8 cellular contexts compared by ENCODE assay signal in the genomic region with DNA sequence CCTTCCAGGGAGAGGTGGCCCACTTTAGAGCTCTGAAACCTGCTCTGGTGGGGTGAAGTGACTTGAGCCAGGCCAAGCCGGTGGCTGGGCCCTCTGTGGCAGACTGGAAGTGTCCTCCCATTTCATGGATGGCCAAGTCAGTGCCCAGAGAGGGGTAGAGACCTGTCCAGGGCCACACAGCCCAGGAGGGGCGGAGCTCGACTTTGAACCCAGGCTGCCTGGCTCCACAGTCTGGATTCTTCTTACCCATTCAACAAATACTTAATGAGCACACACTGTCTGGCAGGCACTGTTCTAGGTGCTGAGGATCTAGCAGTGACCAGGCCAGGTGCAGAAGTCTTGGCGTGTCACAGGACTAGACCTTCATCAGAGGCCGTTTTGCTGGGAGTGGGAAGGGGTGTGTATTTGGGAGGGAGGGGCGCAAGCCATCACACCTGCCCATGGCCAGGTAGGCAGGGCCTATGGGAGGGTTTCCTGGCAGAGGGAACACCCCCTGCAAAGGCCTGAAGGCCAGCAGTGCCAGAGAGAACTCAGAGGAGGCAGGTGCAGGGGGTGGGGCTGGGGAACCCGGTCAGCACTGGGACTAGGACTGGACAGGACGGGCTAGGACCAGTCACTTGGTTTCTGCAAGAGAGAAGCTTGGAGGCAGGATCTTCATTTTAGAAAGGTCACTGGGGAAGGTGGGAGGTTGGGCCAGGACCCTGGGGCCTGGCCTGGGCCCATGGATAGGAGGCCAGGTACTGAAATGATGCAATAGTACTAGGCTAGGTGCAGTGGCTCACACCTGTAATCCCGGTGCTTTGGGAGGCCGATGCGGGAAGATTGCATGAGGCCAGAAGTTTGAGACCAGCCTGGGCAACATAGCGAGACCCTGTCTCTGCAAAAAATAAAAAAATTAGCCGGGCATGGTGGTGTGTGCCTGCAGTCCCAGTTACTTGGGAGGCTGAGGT. TPM values are rescaled to one million over a fixed set of nuclear protein-coding genes. Genes with fewer than 3 reads are reported as not detected.
A peak's percentile ranks its signal among the peaks of the same experiment; 100 is the strongest.
DNase-seq lines count a peak whose midpoint lies in the region; ATAC-seq and TF ChIP-seq lines count a peak whose summit lies in the region.

No MANE protein-coding gene starts in this region.

- H3K4me3 Mint-ChIP-seq in activated naive CD4-positive, alpha-beta T cell treated with anti-CD3 and anti-CD28 coated beads, Interleukin-2, amount 50 U/mL, for 24 hours, result no peak overlapping the region
- no peak overlapping the region for H3K4me3 Mint-ChIP-seq in brain
- no peak overlapping the region for H3K4me3 Mint-ChIP-seq in mesothelial cell of epicardium

- TF ChIP-seq EP300 in upper lobe of left lung (IDR thresholded peaks at IDR 0.05), result peak in 1 of 4 donors; percentile 52

- 81 to 88% methylated on average over 11 to 13 of the region's 13 CpGs for WGBS in upper lobe of left lung, 2 donors

- H3K4me3 ChIP-seq in upper lobe of left lung, result peak overlapping the region in 1 of 4 donors; percentile 3

- no peaks in the 10 kb centered on the region for H3K27me3 ChIP-seq in upper lobe of left lung

- peak overlapping the region; percentile 73 for H3K27ac Mint-ChIP-seq in activated naive CD4-positive, alpha-beta T cell treated with anti-CD3 and anti-CD28 coated beads, Interleukin-2, amount 50 U/mL, for 24 hours
- H3K27ac Mint-ChIP-seq in brain, result peak overlapping the region in 4 of 5 experiments; percentile 22 to 83 (median 57)
- peak overlapping the region; percentile 59 for H3K27ac Mint-ChIP-seq in mesothelial cell of epicardium

- peak in 1 of 4 donors; percentile 64 for TF ChIP-seq POLR2A in upper lobe of left lung (IDR thresholded peaks at IDR 0.05)

- peak overlapping the region; percentile 81 to 93 (median 90) for H3K27ac ChIP-seq in upper lobe of left lung

- no peaks in the 10 kb centered on the region for H3K36me3 ChIP-seq in upper lobe of left lung

- ATAC-seq in upper lobe of left lung (ENCODE audit: low FRiP score in 2 of 2), result peak; percentile 23 to 27
- no peak for ATAC-seq in GM18502 (IDR thresholded peaks at IDR 0.05; ENCODE audit: poor library complexity, unreplicated experiment)

- no peaks in the 10 kb centered on the region for H3K36me3 Mint-ChIP-seq in activated naive CD4-positive, alpha-beta T cell treated with anti-CD3 and anti-CD28 coated beads, Interleukin-2, amount 50 U/mL, for 24 hours
- H3K36me3 Mint-ChIP-seq in brain (peaks cover 10% of the 10 kb centered on the region), mesothelial cell of epicardium (no peaks in the 10 kb centered on the region)

- H3K4me1 ChIP-seq in upper lobe of left lung, result peaks cover 74 to 98% (median 78%) of the 10 kb centered on the region in 4 donors

- H3K4me1 Mint-ChIP-seq in activated naive CD4-positive, alpha-beta T cell treated with anti-CD3 and anti-CD28 coated beads, Interleukin-2, amount 50 U/mL, for 24 hours, result peaks cover 83% of the 10 kb centered on the region
- peaks cover 12% of the 10 kb centered on the region for H3K4me1 Mint-ChIP-seq in brain
- H3K4me1 Mint-ChIP-seq in mesothelial cell of epicardium, result peaks cover 4% of the 10 kb centered on the region

- TF ChIP-seq CTCF in brain (conservative IDR thresholded peaks at IDR 0.05) (no peak), mesothelial cell of epicardium (IDR thresholded peaks at IDR 0.05; ENCODE audit: unreplicated experiment) (no peak), upper lobe of left lung (IDR thresholded peaks at IDR 0.05) (no peak)

- no peaks in the 10 kb centered on the region for H3K27me3 Mint-ChIP-seq in activated naive CD4-positive, alpha-beta T cell treated with anti-CD3 and anti-CD28 coated beads, Interleukin-2, amount 50 U/mL, for 24 hours
- H3K27me3 Mint-ChIP-seq in brain (no peaks in the 10 kb centered on the region), mesothelial cell of epicardium (ENCODE audit: low read depth) (no peaks in the 10 kb centered on the region)

- H3K9me3 Mint-ChIP-seq in activated naive CD4-positive, alpha-beta T cell treated with anti-CD3 and anti-CD28 coated beads, Interleukin-2, amount 50 U/mL, for 24 hours, result no peaks in the 10 kb centered on the region
- H3K9me3 Mint-ChIP-seq in brain, result no peaks in the 10 kb centered on the region
- no peaks in the 10 kb centered on the region for H3K9me3 Mint-ChIP-seq in mesothelial cell of epicardium

- H3K9me3 ChIP-seq in upper lobe of left lung, result no peaks in the 10 kb centered on the region

- no peak for DNase-seq in activated naive CD4-positive, alpha-beta T cell (lab: John Stamatoyannopoulos, UW)
- no peak for DNase-seq in mesothelial cell of epicardium (ENCODE audit: low spot score in 2 of 2, unreplicated experiment in 2 of 2)
- peak in 1 of 2 donors; percentile 85 for DNase-seq in upper lobe of left lung
- DNase-seq in LoVo (ENCODE audit: low spot score), result no peak
- DNase-seq in stimulated activated naive CD4-positive, alpha-beta T cell (lab: John Stamatoyannopoulos, UW), result no peak

RNA-seq across cellular contexts. Expression of gene DNM2, which starts 31.8 kb away (rescaled TPM):
- 134 TPM for polyA plus RNA-seq in brain (ENCODE audit: insufficient read depth, low read depth, low replicate concordance)
- total RNA-seq in mesothelial cell of epicardium, result 126 to 128 TPM (median 128 TPM) in 3 replicates
- 100 to 1,000 TPM; 238 to 744 (median 318) TPM for total RNA-seq in upper lobe of left lung

RNA-seq across cellular contexts. Expression of gene QTRT1, which starts 48.5 kb away (rescaled TPM):
- polyA plus RNA-seq in brain (ENCODE audit: insufficient read depth, low read depth, low replicate concordance), result 23.5 TPM
- total RNA-seq in mesothelial cell of epicardium (57.9 to 66.6 TPM (median 62.5 TPM) in 3 replicates), upper lobe of left lung (10 to 100 TPM; 11.0 to 85.9 (median 32.5) TPM)
